ENCODE assay signal across 8 cellular contexts in the genomic region with DNA sequence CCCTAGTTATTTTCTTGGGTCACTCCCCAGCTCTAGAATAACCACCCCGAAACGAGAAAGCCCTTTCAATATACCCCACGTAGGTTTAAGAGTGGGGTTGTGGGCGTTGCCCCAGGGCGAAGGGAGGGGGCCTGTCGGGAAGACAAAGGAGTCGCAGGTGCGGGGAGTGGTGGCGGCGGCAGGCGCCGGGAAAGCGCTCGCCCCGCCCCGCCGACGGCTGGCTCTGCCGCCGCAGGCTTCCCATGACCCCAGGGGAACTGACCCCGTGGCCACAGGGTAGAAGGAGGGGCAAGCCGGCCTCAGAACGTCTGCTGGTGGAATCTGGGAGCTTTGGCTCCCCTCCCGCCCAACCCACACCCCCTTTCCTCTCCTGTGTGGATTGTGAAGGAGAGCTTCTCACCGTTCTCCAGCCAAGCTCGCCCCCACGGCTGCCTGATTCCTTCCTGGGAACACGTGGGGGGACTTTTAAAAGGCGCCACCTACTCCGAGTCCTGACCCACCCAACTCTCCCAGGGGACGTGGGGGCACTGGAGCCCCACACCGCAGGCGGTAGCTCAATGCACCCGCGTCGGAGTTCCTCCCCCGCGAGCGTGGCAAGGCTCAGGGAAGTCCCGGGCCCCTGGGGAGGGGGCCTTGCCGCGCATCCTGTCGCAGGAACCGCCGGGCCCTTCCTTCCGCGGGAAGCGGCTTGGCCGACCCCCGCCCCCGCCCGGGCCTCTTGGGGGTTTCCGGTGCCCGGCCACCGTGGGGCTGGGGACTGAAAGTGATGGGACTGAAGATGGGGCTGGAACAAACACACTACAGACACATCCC. TPM values are rescaled to one million over a fixed set of nuclear protein-coding genes. Genes with fewer than 3 reads are reported as not detected.
DNase-seq lines count a peak whose midpoint lies in the region; ATAC-seq and TF ChIP-seq lines count a peak whose summit lies in the region.

No MANE protein-coding gene starts in this region.

- no peaks in the 10 kb centered on the region for H3K79me2 ChIP-seq in neural cell (replicated peaks; ENCODE audit: insufficient read depth, low read length)

- intact Hi-C loops in CD8-positive, alpha-beta T cell (cut with DNase I, micrococcal nuclease), result loop anchor here (1.0 to 10.0 kb wide), 6 partner anchors 8 to 1369 kb away; a partner anchor contains a TSS

- TF ChIP-seq CTCF in CD8-positive, alpha-beta T cell (IDR thresholded peaks at IDR 0.05), result no peak
- no peak for TF ChIP-seq CTCF in fibroblast of villous mesenchyme (IDR thresholded peaks at IDR 0.05; ENCODE audit: insufficient read depth, low read depth, low read length)
- no peak for TF ChIP-seq CTCF in neural cell (IDR thresholded peaks at IDR 0.05; ENCODE audit: poor library complexity, severe bottlenecking)

- peak overlapping the region; percentile 99 for H3K27ac ChIP-seq in CD8-positive, alpha-beta T cell (ENCODE audit: low read depth, low read length)
- no peak overlapping the region for H3K27ac ChIP-seq in neural cell (ENCODE audit: low read length)

- POLR2A ChIA-PET in CD8-positive, alpha-beta T cell (lab: Charles Lee), result interaction anchor here (0.7 to 7.7 kb wide), 9 partner anchors 11 to 111 kb away, joined by 3 to 246 read pairs (median 4); no protein-coding TSS in a partner anchor

- peak; percentile 11 for ATAC-seq in CD8-positive, alpha-beta T cell
- peak; percentile 12 for ATAC-seq in HG02642 (IDR thresholded peaks at IDR 0.05; ENCODE audit: poor library complexity, unreplicated experiment)
- no peak for ATAC-seq in GM19455 (IDR thresholded peaks at IDR 0.05; ENCODE audit: unreplicated experiment)

- H3K4me3 ChIP-seq in CD8-positive, alpha-beta T cell (ENCODE audit: low read depth, low read length), result peak overlapping the region; percentile 94
- H3K4me3 ChIP-seq in fibroblast of villous mesenchyme (ENCODE audit: low read depth, low read length), result peak overlapping the region; percentile 94
- peak overlapping the region; percentile 97 for H3K4me3 ChIP-seq in neural cell (ENCODE audit: low read length)

- H3K36me3 Mint-ChIP-seq in CD8-positive, alpha-beta T cell, result peaks cover 37% of the 10 kb centered on the region

- H3K4me1 Mint-ChIP-seq in CD8-positive, alpha-beta T cell (ENCODE audit: low read depth), result peaks cover 43% of the 10 kb centered on the region

- no peak overlapping the region for H2AFZ ChIP-seq in neural cell (ENCODE audit: low read depth, low read length)

- peaks cover 6% of the 10 kb centered on the region for H3K36me3 ChIP-seq in CD8-positive, alpha-beta T cell (ENCODE audit: insufficient read depth, low read length)
- no peaks in the 10 kb centered on the region for H3K36me3 ChIP-seq in neural cell (ENCODE audit: insufficient read depth, low read length)

- H3K27ac Mint-ChIP-seq in CD8-positive, alpha-beta T cell, result peak overlapping the region; percentile 99

- TF ChIP-seq RAD21 in neural cell (conservative IDR thresholded peaks at IDR 0.05), result no peak

- peak; percentile 43 to 85 (median 69) for DNase-seq in CD8-positive, alpha-beta T cell
- DNase-seq in RKO (ENCODE audit: low spot score) (peak; percentile 77), fibroblast of villous mesenchyme (ENCODE audit: low read depth) (peak; percentile 93), ureter (ENCODE audit: low spot score) (peak; percentile 79)
- DNase-seq in activated effector memory CD4-positive, alpha-beta T cell treated with anti-CD3 and anti-CD28 coated beads, Interleukin-2, amount 50 U/mL, for 16 hours, result peak; percentile 90

- no peaks in the 10 kb centered on the region for H4K20me1 ChIP-seq in neural cell (ENCODE audit: insufficient read depth)

- H3K27me3 ChIP-seq in CD8-positive, alpha-beta T cell (ENCODE audit: insufficient read depth, low read length), result no peaks in the 10 kb centered on the region
- H3K27me3 ChIP-seq in neural cell (ENCODE audit: insufficient read depth, low read depth, low read length), result peaks cover 16% of the 10 kb centered on the region

- H3K9me2 ChIP-seq in neural cell (ENCODE audit: insufficient read depth, low read length), result no peaks in the 10 kb centered on the region

- H3K9me3 Mint-ChIP-seq in CD8-positive, alpha-beta T cell, result no peaks in the 10 kb centered on the region

- no peaks in the 10 kb centered on the region for H3F3A ChIP-seq in neural cell (ENCODE audit: insufficient read depth, low read length, poor library complexity, severe bottlenecking)

- no peaks in the 10 kb centered on the region for H3K27me3 Mint-ChIP-seq in CD8-positive, alpha-beta T cell (ENCODE audit: low read depth)

- no peak for TF ChIP-seq EP300 in neural cell (conservative IDR thresholded peaks at IDR 0.05; ENCODE audit: poor library complexity, severe bottlenecking)

- CTCF ChIA-PET in CD8-positive, alpha-beta T cell (lab: Charles Lee), result interaction anchor here (0.9 to 1.7 kb wide), 16 partner anchors 8 to 122 kb away, joined by 3 to 14 read pairs (median 5); a partner anchor contains a TSS

- H3K4me2 ChIP-seq in neural cell (ENCODE audit: low read length), result no peak overlapping the region

- H3K9ac ChIP-seq in neural cell (ENCODE audit: low read length), result peak overlapping the region; percentile 5

- H3K4me1 ChIP-seq in CD8-positive, alpha-beta T cell (ENCODE audit: insufficient read depth, low read length), result peaks cover 29% of the 10 kb centered on the region

- H3K9me3 ChIP-seq in CD8-positive, alpha-beta T cell (ENCODE audit: low read length), result no peaks in the 10 kb centered on the region
- no peaks in the 10 kb centered on the region for H3K9me3 ChIP-seq in neural cell (ENCODE audit: low read length)

- H3K4me3 Mint-ChIP-seq in CD8-positive, alpha-beta T cell, result peak overlapping the region; percentile 98

TF ChIP-seq in neural cell, 6 proteins besides CTCF, POLR2A, EP300 and RAD21:
- TF ChIP-seq POLR2AphosphoS5 (IDR thresholded peaks at IDR 0.05) (no peak), SMC3 (conservative IDR thresholded peaks at IDR 0.05; ENCODE audit: poor library complexity) (no peak), TAF1 (IDR thresholded peaks at IDR 0.05; ENCODE audit: low read depth) (no peak), EZH2 (IDR thresholded peaks at IDR 0.05; ENCODE audit: borderline replicate concordance, insufficient read depth, low read length, poor library complexity, severe bottlenecking) (no peak), MXI1 (conservative IDR thresholded peaks at IDR 0.05; ENCODE audit: poor library complexity, severe bottlenecking) (no peak)
- TF ChIP-seq, protein P1, sequence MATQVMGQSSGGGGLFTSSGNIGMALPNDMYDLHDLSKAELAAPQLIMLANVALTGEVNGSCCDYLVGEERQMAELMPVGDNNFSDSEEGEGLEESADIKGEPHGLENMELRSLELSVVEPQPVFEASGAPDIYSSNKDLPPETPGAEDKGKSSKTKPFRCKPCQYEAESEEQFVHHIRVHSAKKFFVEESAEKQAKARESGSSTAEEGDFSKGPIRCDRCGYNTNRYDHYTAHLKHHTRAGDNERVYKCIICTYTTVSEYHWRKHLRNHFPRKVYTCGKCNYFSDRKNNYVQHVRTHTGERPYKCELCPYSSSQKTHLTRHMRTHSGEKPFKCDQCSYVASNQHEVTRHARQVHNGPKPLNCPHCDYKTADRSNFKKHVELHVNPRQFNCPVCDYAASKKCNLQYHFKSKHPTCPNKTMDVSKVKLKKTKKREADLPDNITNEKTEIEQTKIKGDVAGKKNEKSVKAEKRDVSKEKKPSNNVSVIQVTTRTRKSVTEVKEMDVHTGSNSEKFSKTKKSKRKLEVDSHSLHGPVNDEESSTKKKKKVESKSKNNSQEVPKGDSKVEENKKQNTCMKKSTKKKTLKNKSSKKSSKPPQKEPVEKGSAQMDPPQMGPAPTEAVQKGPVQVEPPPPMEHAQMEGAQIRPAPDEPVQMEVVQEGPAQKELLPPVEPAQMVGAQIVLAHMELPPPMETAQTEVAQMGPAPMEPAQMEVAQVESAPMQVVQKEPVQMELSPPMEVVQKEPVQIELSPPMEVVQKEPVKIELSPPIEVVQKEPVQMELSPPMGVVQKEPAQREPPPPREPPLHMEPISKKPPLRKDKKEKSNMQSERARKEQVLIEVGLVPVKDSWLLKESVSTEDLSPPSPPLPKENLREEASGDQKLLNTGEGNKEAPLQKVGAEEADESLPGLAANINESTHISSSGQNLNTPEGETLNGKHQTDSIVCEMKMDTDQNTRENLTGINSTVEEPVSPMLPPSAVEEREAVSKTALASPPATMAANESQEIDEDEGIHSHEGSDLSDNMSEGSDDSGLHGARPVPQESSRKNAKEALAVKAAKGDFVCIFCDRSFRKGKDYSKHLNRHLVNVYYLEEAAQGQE (IDR thresholded peaks at IDR 0.05; ENCODE audit: borderline replicate concordance), result no peak

RNA-seq across cellular contexts. Expression of a gene that starts 5.5 kb away (rescaled TPM):
- 100 to 1,000 TPM; 223 to 229 TPM for total RNA-seq in CD8-positive, alpha-beta T cell
- 22.0 and 28.7 TPM in 2 replicates for total RNA-seq in fibroblast of villous mesenchyme
- 23.3 and 25.9 TPM in 2 replicates for polyA plus RNA-seq in neural cell
- polyA minus RNA-seq in neural cell, result 14.8 and 19.5 TPM in 2 replicates
- total RNA-seq in ureter, result 94.0 TPM

RNA-seq across cellular contexts. Expression of a gene that starts 5.5 kb away (rescaled TPM):
- total RNA-seq in CD8-positive, alpha-beta T cell, result 10 to 100 TPM; 35.7 to 37.5 TPM
- total RNA-seq in fibroblast of villous mesenchyme, result 58.3 and 69.9 TPM in 2 replicates
- polyA plus RNA-seq in neural cell, result 157 and 191 TPM in 2 replicates
- polyA minus RNA-seq in neural cell, result 38.1 and 42.4 TPM in 2 replicates
- total RNA-seq in ureter, result 37.3 TPM

RNA-seq across cellular contexts. Expression of a gene that starts 37.6 kb away (rescaled TPM):
- total RNA-seq in CD8-positive, alpha-beta T cell, result 10 to 100 TPM; 16.8 to 20.8 TPM
- 95.0 and 104 TPM in 2 replicates for total RNA-seq in fibroblast of villous mesenchyme
- polyA plus RNA-seq in neural cell, result 11.6 and 16.1 TPM in 2 replicates
- 13.9 and 16.6 TPM in 2 replicates for polyA minus RNA-seq in neural cell
- total RNA-seq in ureter, result 57.0 TPM

RNA-seq across cellular contexts. Expression of a gene that starts 39.1 kb away (rescaled TPM):
- 10 to 100 TPM; 76.4 to 77.2 TPM for total RNA-seq in CD8-positive, alpha-beta T cell
- 25.4 and 25.9 TPM in 2 replicates for total RNA-seq in fibroblast of villous mesenchyme
- polyA plus RNA-seq in neural cell, result 80.3 and 94.4 TPM in 2 replicates
- polyA minus RNA-seq in neural cell, result 19.0 and 19.3 TPM in 2 replicates
- 54.6 TPM for total RNA-seq in ureter

RNA-seq across cellular contexts. Expression of a gene that starts 53.0 kb away (rescaled TPM):
- total RNA-seq in CD8-positive, alpha-beta T cell, result under 1 TPM; 0.81 to 0.92 TPM
- total RNA-seq in fibroblast of villous mesenchyme (2.6 and 3.9 TPM in 2 replicates), ureter (3.0 TPM)
- polyA plus RNA-seq in neural cell, result not detected in 2 replicates
- not detected in 2 replicates for polyA minus RNA-seq in neural cell
